Comparison of ENCODE assay signal across 1 cellular context in genomic region chr12:57031789-57032188, GRCh38.
A peak's percentile ranks its signal among the peaks of the same experiment; 100 is the strongest.
TF ChIP-seq lines count a peak whose summit lies in the region.

No MANE protein-coding gene starts in this region.

TF ChIP-seq in HEK293, 187 proteins besides CTCF, POLR2A, EP300 and RAD21:
- TF ChIP-seq ZNF416 (tag by site-specific recombination; IDR thresholded peaks at IDR 0.05) (0 out of 2 replicates have a peak, but pooled peaks have one; percentile 36), ZNF174 (tag by site-specific recombination; IDR thresholded peaks at IDR 0.05) (no peak), SCRT2 (tag by site-specific recombination; IDR thresholded peaks at IDR 0.05) (no peak), ZNF214 (tag by site-specific recombination; IDR thresholded peaks at IDR 0.05; ENCODE audit: borderline replicate concordance) (no peak), ZNF175 (tag by site-specific recombination; IDR thresholded peaks at IDR 0.05) (no peak), YY1 (tag by site-specific recombination; IDR thresholded peaks at IDR 0.05) (no peak), BCL11B (tag by site-specific recombination; IDR thresholded peaks at IDR 0.05; ENCODE audit: low read depth) (no peak), ZNF692 (tag by site-specific recombination; IDR thresholded peaks at IDR 0.05) (no peak), ZNF18 (tag by site-specific recombination; IDR thresholded peaks at IDR 0.05) (no peak), ZNF266 (tag by site-specific recombination; IDR thresholded peaks at IDR 0.05; ENCODE audit: low read depth) (no peak), ZNF660 (tag by site-specific recombination; IDR thresholded peaks at IDR 0.05) (0 out of 2 replicates have a peak, but pooled peaks have one; percentile 3), ZNF518A (tag by site-specific recombination; conservative IDR thresholded peaks at IDR 0.05; ENCODE audit: low read depth) (0 out of 2 replicates have a peak, but pooled peaks have one; percentile 13), ZNF529 (tag by site-specific recombination; IDR thresholded peaks at IDR 0.05; ENCODE audit: insufficient replicate concordance) (no peak), ZFP41 (tag by site-specific recombination; IDR thresholded peaks at IDR 0.05; ENCODE audit: borderline replicate concordance) (no peak), ZNF426 (tag by site-specific recombination; IDR thresholded peaks at IDR 0.05) (no peak), HIC1 (tag by site-specific recombination; IDR thresholded peaks at IDR 0.05) (no peak), ZNF354C (tag by site-specific recombination; IDR thresholded peaks at IDR 0.05; ENCODE audit: borderline replicate concordance, low read depth) (no peak), OSR2 (tag by site-specific recombination; IDR thresholded peaks at IDR 0.05) (no peak), RBAK (tag by site-specific recombination; IDR thresholded peaks at IDR 0.05) (no peak), TRIM28 (IDR thresholded peaks at IDR 0.05; ENCODE audit: borderline replicate concordance, low read length) (no peak), ZNF777 (tag by site-specific recombination; IDR thresholded peaks at IDR 0.05; ENCODE audit: borderline replicate concordance) (no peak), ZNF148 (tag by site-specific recombination; IDR thresholded peaks at IDR 0.05; ENCODE audit: borderline replicate concordance) (no peak)
